ENCODE assay signal across 27 cellular contexts in the genomic region with DNA sequence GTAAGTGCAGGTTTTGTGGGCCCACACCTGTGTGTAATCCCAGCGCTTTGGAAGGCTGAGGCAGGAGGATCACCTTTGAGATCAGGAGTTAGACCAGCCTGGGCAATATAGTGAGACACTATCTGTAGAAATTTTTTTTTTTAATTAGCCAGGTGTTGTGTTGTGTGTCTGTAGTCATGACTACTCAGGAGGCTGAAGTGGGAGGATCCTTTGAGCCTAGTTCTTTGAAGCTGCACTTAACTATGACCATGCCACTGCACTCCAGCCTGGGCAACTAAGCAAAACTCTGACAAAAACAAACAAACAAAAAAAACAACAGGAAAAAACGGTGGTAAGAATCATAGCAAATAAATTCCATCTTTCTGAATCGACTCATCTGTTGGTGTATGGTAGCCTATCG.
"Had no signal": no experiment of that assay in that cellular context is flagged by ENCODE, and none has a peak within 500 bp of the region (broad histone marks: within the 10 kb centered on the region; RNA-seq: fewer than 3 reads in every experiment).

No MANE protein-coding gene starts in this region.

- DNase-seq: activated CD4-positive, alpha-beta memory T cell treated with anti-CD3 and anti-CD28 coated beads, Interleukin-2, amount 10 ng/mL, durations not matched to agents 7 days and 5 days; activated CD4-positive, alpha-beta T cell treated with anti-CD3 and anti-CD28 coated beads, Interleukin-2, amount 10 ng/mL, durations not matched to agents 24 days and 14 days; activated effector memory CD4-positive, alpha-beta T cell treated with anti-CD3 and anti-CD28 coated beads, Interleukin-2, amount 50 U/mL, for 16 hours; activated naive CD4-positive, alpha-beta T cell treated with anti-CD3 and anti-CD28 coated beads, Interleukin-2, amount 50 U/mL, for 16 hours; activated naive CD8-positive, alpha-beta T cell treated with anti-CD3 and anti-CD28 coated beads, Interleukin-2, amount 50 U/mL, for 24 hours; activated T-cell treated with anti-CD3 and anti-CD28 coated beads, Interleukin-2, amount 50 U/mL, for 72 hours; body of pancreas; caudate nucleus; dermis blood vessel endothelial cell; effector memory CD4-positive, alpha-beta T cell; head of caudate nucleus; hypothalamus; left cardiac atrium; mucosa of descending colon; nephron progenitor cell; occipital lobe; small intestine; stimulated activated CD4-positive, alpha-beta T cell treated with anti-CD3 and anti-CD28 coated beads, Interleukin-2, amount 100 ng/mL, for 24 hours; upper lobe of left lung had no signal

- H3K4me1 Mint-ChIP-seq: activated CD4-positive, alpha-beta memory T cell treated with anti-CD3 and anti-CD28 coated beads, Interleukin-2, amount 10 ng/mL, durations not matched to agents 7 days and 5 days; activated CD4-positive, alpha-beta T cell treated with anti-CD3 and anti-CD28 coated beads, Interleukin-2, amount 10 ng/mL, durations not matched to agents 24 days and 14 days; activated naive CD8-positive, alpha-beta T cell treated with anti-CD3 and anti-CD28 coated beads, Interleukin-2, amount 50 U/mL, for 24 hours; memory B cell; stimulated activated memory B cell treated with anti-CD40 and anti-IgM and Interleukin-4, amounts not matched to agents 10 μg/mL and 1 μg/mL and 100 μg/mL, for 72 hours had no signal

- H3K27me3 ChIP-seq: body of pancreas, upper lobe of left lung had no signal

- ATAC-seq: activated CD4-positive, CD25-positive, alpha-beta regulatory T cell treated with anti-CD3 and anti-CD28 coated beads, Interleukin-2, amount 50 U/mL, for 24 hours; activated naive CD8-positive, alpha-beta T cell treated with anti-CD3 and anti-CD28 coated beads, Interleukin-2, amount 50 U/mL, for 24 hours; activated T-cell treated with anti-CD3 and anti-CD28 coated beads, Interleukin-2, amount 50 U/mL, for 72 hours; body of pancreas; esophagus mucosa; left cardiac atrium; mucosa of descending colon; sciatic nerve; stimulated activated memory B cell treated with anti-CD40 and anti-IgM and Interleukin-4, amounts not matched to agents 10 μg/mL and 1 μg/mL and 100 μg/mL, for 72 hours had no signal

- H3K27ac Mint-ChIP-seq: activated CD4-positive, alpha-beta memory T cell treated with anti-CD3 and anti-CD28 coated beads, Interleukin-2, amount 10 ng/mL, durations not matched to agents 7 days and 5 days; activated CD4-positive, alpha-beta T cell treated with anti-CD3 and anti-CD28 coated beads, Interleukin-2, amount 10 ng/mL, durations not matched to agents 24 days and 14 days; activated naive CD8-positive, alpha-beta T cell treated with anti-CD3 and anti-CD28 coated beads, Interleukin-2, amount 50 U/mL, for 24 hours; activated T-cell treated with anti-CD3 and anti-CD28 coated beads, Interleukin-2, amount 50 U/mL, for 72 hours; memory B cell; nephron progenitor cell; stimulated activated memory B cell treated with anti-CD40 and anti-IgM and Interleukin-4, amounts not matched to agents 10 μg/mL and 1 μg/mL and 100 μg/mL, for 72 hours had no signal

- H3K9me3 Mint-ChIP-seq: activated CD4-positive, alpha-beta memory T cell treated with anti-CD3 and anti-CD28 coated beads, Interleukin-2, amount 10 ng/mL, durations not matched to agents 7 days and 5 days; activated CD4-positive, alpha-beta T cell treated with anti-CD3 and anti-CD28 coated beads, Interleukin-2, amount 10 ng/mL, durations not matched to agents 24 days and 14 days; activated naive CD8-positive, alpha-beta T cell treated with anti-CD3 and anti-CD28 coated beads, Interleukin-2, amount 50 U/mL, for 24 hours; memory B cell; nephron progenitor cell; stimulated activated memory B cell treated with anti-CD40 and anti-IgM and Interleukin-4, amounts not matched to agents 10 μg/mL and 1 μg/mL and 100 μg/mL, for 72 hours had no signal

- H3K36me3 Mint-ChIP-seq: memory B cell; stimulated activated memory B cell treated with anti-CD40 and anti-IgM and Interleukin-4, amounts not matched to agents 10 μg/mL and 1 μg/mL and 100 μg/mL, for 72 hours had no signal

- H3K27me3 Mint-ChIP-seq: activated CD4-positive, alpha-beta memory T cell treated with anti-CD3 and anti-CD28 coated beads, Interleukin-2, amount 10 ng/mL, durations not matched to agents 7 days and 5 days; activated CD4-positive, alpha-beta T cell treated with anti-CD3 and anti-CD28 coated beads, Interleukin-2, amount 10 ng/mL, durations not matched to agents 24 days and 14 days had no signal

- H3K36me3 ChIP-seq: thoracic aorta, upper lobe of left lung had no signal

- H3K4me3 ChIP-seq: body of pancreas, mucosa of descending colon, thoracic aorta, upper lobe of left lung had no signal

- H3K4me1 ChIP-seq: body of pancreas, upper lobe of left lung had no signal

- H3K9me3 ChIP-seq: body of pancreas, mucosa of descending colon, thoracic aorta, upper lobe of left lung had no signal

- H3K4me3 Mint-ChIP-seq: activated CD4-positive, alpha-beta memory T cell treated with anti-CD3 and anti-CD28 coated beads, Interleukin-2, amount 10 ng/mL, durations not matched to agents 7 days and 5 days; activated CD4-positive, alpha-beta T cell treated with anti-CD3 and anti-CD28 coated beads, Interleukin-2, amount 10 ng/mL, durations not matched to agents 24 days and 14 days; activated naive CD8-positive, alpha-beta T cell treated with anti-CD3 and anti-CD28 coated beads, Interleukin-2, amount 50 U/mL, for 24 hours; activated T-cell treated with anti-CD3 and anti-CD28 coated beads, Interleukin-2, amount 50 U/mL, for 72 hours; memory B cell; nephron progenitor cell; stimulated activated memory B cell treated with anti-CD40 and anti-IgM and Interleukin-4, amounts not matched to agents 10 μg/mL and 1 μg/mL and 100 μg/mL, for 72 hours had no signal

- H3K27ac ChIP-seq: body of pancreas, thoracic aorta, upper lobe of left lung had no signal

- FAIRE-seq: frontal cortex, islet of Langerhans, small intestine had no signal
